10 cellular contexts compared by ENCODE assay signal in genomic region chr10:112510384-112510783, GRCh38.
"Had no signal": no experiment of that assay in that cellular context is flagged by ENCODE, and none has a peak within 500 bp of the region (broad histone marks: within the 10 kb centered on the region; RNA-seq: fewer than 3 reads in every experiment).

No MANE protein-coding gene starts in this region.

- H3K4me3 Mint-ChIP-seq: nephron progenitor cell had no signal

- H3K27ac ChIP-seq: cardiac muscle cell, esophagus muscularis mucosa, psoas muscle, SJCRH30, thyroid gland had no signal

- ATAC-seq: psoas muscle had no signal

- H3K36me3 ChIP-seq: cardiac muscle cell, esophagus muscularis mucosa, SJCRH30, thyroid gland had no signal

- H3K9me3 ChIP-seq: esophagus muscularis mucosa, psoas muscle, SJCRH30, thyroid gland had no signal

- H3K4me1 ChIP-seq: esophagus muscularis mucosa, psoas muscle had no signal

- H3K4me3 ChIP-seq: cardiac muscle cell, esophagus muscularis mucosa, psoas muscle, SJCRH30, thyroid gland had no signal

- H3K27me3 ChIP-seq: cardiac muscle cell, esophagus muscularis mucosa, SJCRH30, thyroid gland had no signal

- H3K27ac Mint-ChIP-seq: nephron progenitor cell had no signal

- H3K4me1 Mint-ChIP-seq: nephron progenitor cell had no signal

- DNase-seq: activated effector memory CD4-positive, alpha-beta T cell treated with anti-CD3 and anti-CD28 coated beads, Interleukin-2, amount 50 U/mL, for 16 hours; hypothalamus; kidney glomerular epithelial cell; mesendoderm; nephron progenitor cell; psoas muscle; SJCRH30; thyroid gland had no signal

- H3K9me3 Mint-ChIP-seq: nephron progenitor cell had no signal
